Comparison of ENCODE assay signal across 14 cellular contexts in the genomic region with DNA sequence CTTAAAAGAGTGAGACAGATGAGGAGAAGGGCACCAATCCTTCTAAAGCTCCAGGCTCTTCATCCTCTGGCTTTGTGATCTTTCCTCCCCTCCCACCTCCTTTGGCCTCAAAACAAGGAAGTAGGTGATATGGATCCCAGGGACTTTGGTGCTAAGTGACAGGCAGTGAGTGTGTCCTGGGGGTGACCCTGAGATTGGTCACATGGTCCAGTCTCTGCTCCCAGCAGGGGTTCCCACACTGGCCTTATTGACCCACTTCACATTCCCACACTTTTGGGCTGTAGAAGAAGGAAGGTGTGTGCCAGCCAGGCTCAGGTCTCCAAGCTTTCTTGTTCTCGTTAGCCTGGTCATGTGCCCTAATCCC.
"Had no signal": no experiment of that assay in that cellular context is flagged by ENCODE, and none has a peak within 500 bp of the region (broad histone marks: within the 10 kb centered on the region; RNA-seq: fewer than 3 reads in every experiment).

No MANE protein-coding gene starts in this region.

- H3K36me3 Mint-ChIP-seq: immature natural killer cell; naive thymus-derived CD8-positive, alpha-beta T cell; stimulated activated memory B cell treated with anti-CD40 and anti-IgM and Interleukin-4, amounts not matched to agents 10 μg/mL and 1 μg/mL and 100 μg/mL, for 72 hours had no signal

- H3K27me3 Mint-ChIP-seq: stimulated activated memory B cell treated with anti-CD40 and anti-IgM and Interleukin-4, amounts not matched to agents 10 μg/mL and 1 μg/mL and 100 μg/mL, for 72 hours had no signal

- H3K4me3 ChIP-seq: esophagus squamous epithelium, gastroesophageal sphincter, testis had no signal

- DNase-seq: dermis blood vessel endothelial cell; esophagus squamous epithelium; foreskin fibroblast; immature natural killer cell; left cardiac atrium; mesendoderm; naive thymus-derived CD8-positive, alpha-beta T cell; stimulated activated CD4-positive, alpha-beta T cell treated with anti-CD3 and anti-CD28 coated beads, Interleukin-4, amount 100 ng/mL, for 1 hour; stimulated activated naive CD8-positive, alpha-beta T cell treated with anti-CD3 and anti-CD28 coated beads, Interleukin-15, amount 100 ng/mL, for 72 hours; testis; trophoblast cell had no signal

- H3K9me3 ChIP-seq: esophagus squamous epithelium, gastroesophageal sphincter, testis had no signal

- H3K4me3 Mint-ChIP-seq: immature natural killer cell; naive thymus-derived CD8-positive, alpha-beta T cell; neural crest cell; stimulated activated memory B cell treated with anti-CD40 and anti-IgM and Interleukin-4, amounts not matched to agents 10 μg/mL and 1 μg/mL and 100 μg/mL, for 72 hours; stimulated activated naive CD8-positive, alpha-beta T cell treated with anti-CD3 and anti-CD28 coated beads, Interleukin-15, amount 100 ng/mL, for 72 hours had no signal

- H3K27ac ChIP-seq: esophagus squamous epithelium, gastroesophageal sphincter, testis had no signal

- H3K27me3 ChIP-seq: testis had no signal

- H3K4me1 Mint-ChIP-seq: immature natural killer cell; naive thymus-derived CD8-positive, alpha-beta T cell; neural crest cell; stimulated activated memory B cell treated with anti-CD40 and anti-IgM and Interleukin-4, amounts not matched to agents 10 μg/mL and 1 μg/mL and 100 μg/mL, for 72 hours; stimulated activated naive CD8-positive, alpha-beta T cell treated with anti-CD3 and anti-CD28 coated beads, Interleukin-15, amount 100 ng/mL, for 72 hours had no signal

- H3K27ac Mint-ChIP-seq: immature natural killer cell; naive thymus-derived CD8-positive, alpha-beta T cell; stimulated activated memory B cell treated with anti-CD40 and anti-IgM and Interleukin-4, amounts not matched to agents 10 μg/mL and 1 μg/mL and 100 μg/mL, for 72 hours; stimulated activated naive CD8-positive, alpha-beta T cell treated with anti-CD3 and anti-CD28 coated beads, Interleukin-15, amount 100 ng/mL, for 72 hours had no signal

- ATAC-seq: gastroesophageal sphincter; left cardiac atrium; naive thymus-derived CD8-positive, alpha-beta T cell; stimulated activated memory B cell treated with anti-CD40 and anti-IgM and Interleukin-4, amounts not matched to agents 10 μg/mL and 1 μg/mL and 100 μg/mL, for 72 hours; stimulated activated naive CD8-positive, alpha-beta T cell treated with anti-CD3 and anti-CD28 coated beads, Interleukin-15, amount 100 ng/mL, for 72 hours had no signal

- H3K4me1 ChIP-seq: esophagus squamous epithelium, gastroesophageal sphincter, testis had no signal

- H3K36me3 ChIP-seq: esophagus squamous epithelium, gastroesophageal sphincter had no signal

- H3K9me3 Mint-ChIP-seq: stimulated activated memory B cell treated with anti-CD40 and anti-IgM and Interleukin-4, amounts not matched to agents 10 μg/mL and 1 μg/mL and 100 μg/mL, for 72 hours; stimulated activated naive CD8-positive, alpha-beta T cell treated with anti-CD3 and anti-CD28 coated beads, Interleukin-15, amount 100 ng/mL, for 72 hours had no signal
